24 cellular contexts compared by ENCODE assay signal in the genomic region with DNA sequence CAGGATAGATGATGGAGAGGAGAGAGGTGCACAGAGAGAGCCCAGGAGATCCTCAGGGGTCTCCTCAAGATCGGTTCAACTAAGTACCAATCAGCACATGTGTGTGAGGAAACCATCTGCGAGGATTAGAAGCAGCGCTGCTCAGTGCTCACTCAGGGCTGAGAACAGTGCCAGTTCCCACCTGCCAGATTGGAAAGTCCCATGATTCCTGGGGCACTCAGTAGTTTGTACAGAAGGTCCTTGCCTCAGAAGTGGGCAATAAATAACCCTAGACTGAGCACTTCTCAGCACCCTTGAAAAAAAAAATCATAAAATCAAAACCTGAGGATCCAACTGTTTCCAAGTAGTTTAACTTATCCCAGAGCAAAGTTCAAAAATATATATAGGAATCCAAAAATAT. TPM values are rescaled to one million over a fixed set of nuclear protein-coding genes. Genes with fewer than 3 reads are reported as not detected.
"Had no signal": no experiment of that assay in that cellular context is flagged by ENCODE, and none has a peak within 500 bp of the region (broad histone marks: within the 10 kb centered on the region; RNA-seq: fewer than 3 reads in every experiment).

No MANE protein-coding gene starts in this region.

- H3K4me3 ChIP-seq: heart right ventricle, lung, mucosa of descending colon, right lobe of liver had no signal

- H3K9me3 ChIP-seq: heart right ventricle, mucosa of descending colon, neutrophil, right lobe of liver had no signal

- ATAC-seq: activated naive CD4-positive, alpha-beta T cell treated with anti-CD3 and anti-CD28 coated beads, Interleukin-2, amount 50 U/mL, for 72 hours; activated T-cell treated with anti-CD3 and anti-CD28 coated beads, Interleukin-2, amount 50 U/mL, for 72 hours; effector memory CD8-positive, alpha-beta T cell; stimulated activated naive CD8-positive, alpha-beta T cell treated with anti-CD3 and anti-CD28 coated beads, Interleukin-15, Interleukin-2, amounts not matched to agents 100 U/mL and 50 U/mL, for 24 hours had no signal

- DNase-seq: activated CD4-positive, alpha-beta T cell treated with anti-CD3 and anti-CD28 coated beads for 4 hours; activated CD4-positive, alpha-beta T cell treated with anti-CD3 and anti-CD28 coated beads, Interleukin-2, amount 50 U/mL, for 4 hours; activated naive CD4-positive, alpha-beta T cell; activated T-cell treated with anti-CD3 and anti-CD28 coated beads for 4 hours; activated T-cell treated with anti-CD3 and anti-CD28 coated beads, Interleukin-2, amount 50 U/mL, for 72 hours; anterior cingulate cortex; dermis blood vessel endothelial cell; effector memory CD8-positive, alpha-beta T cell; foreskin fibroblast; heart right ventricle; kidney glomerular epithelial cell; mucosa of descending colon; right lobe of liver; stimulated activated CD4-positive, alpha-beta T cell treated with anti-CD3 and anti-CD28 coated beads, Interleukin-2, amount 100 ng/mL, for 48 hours; stimulated activated naive CD8-positive, alpha-beta T cell treated with anti-CD3 and anti-CD28 coated beads, Interleukin-15, Interleukin-2, amounts not matched to agents 100 U/mL and 50 U/mL, for 24 hours had no signal

- H3K27ac ChIP-seq: heart right ventricle, neutrophil, right lobe of liver had no signal

- H3K27me3 ChIP-seq: neutrophil, right lobe of liver had no signal

- H3K36me3 ChIP-seq: heart right ventricle, neutrophil, right lobe of liver had no signal

- H3K4me1 ChIP-seq: right lobe of liver had no signal

RNA-seq across cellular contexts. Expression of gene M1AP, which starts 59.7 kb away (rescaled TPM):
- total RNA-seq: activated naive CD4-positive, alpha-beta T cell treated with anti-CD3 and anti-CD28 coated beads, Interleukin-2, amount 50 U/mL, for 72 hours; activated T-cell treated with anti-CD3 and anti-CD28 coated beads, Interleukin-2, amount 50 U/mL, for 72 hours; dermis blood vessel endothelial cell; endothelial cell of umbilical vein; left lobe of liver; myocyte; osteocyte; right lobe of liver; skeletal muscle tissue; T-helper 1 cell treated with Interleukin-12 subunit alpha and Interleukin-12 subunit beta and Interleukin-4 antibody, amounts not matched to agents 30 ng/mL and 1 ng/mL, for 36 hours had no signal
